ENCODE assay signal across 23 cellular contexts in genomic region chr7:138212314-138212713, GRCh38.
"Had no signal": no experiment of that assay in that cellular context is flagged by ENCODE, and none has a peak within 500 bp of the region (broad histone marks: within the 10 kb centered on the region; RNA-seq: fewer than 3 reads in every experiment).

No MANE protein-coding gene starts in this region.

- H3K36me3 ChIP-seq: gastroesophageal sphincter, heart left ventricle, right lobe of liver, vagina had no signal

- DNase-seq: activated CD4-positive, alpha-beta memory T cell treated with anti-CD3 and anti-CD28 coated beads for 36 hours; activated CD4-positive, alpha-beta T cell treated with anti-CD3 and anti-CD28 coated beads for 4 hours; activated CD4-positive, CD25-positive, alpha-beta regulatory T cell; activated naive CD4-positive, alpha-beta T cell treated with Interleukin-2 at 50 U/mL for 16 hours; activated naive CD8-positive, alpha-beta T cell treated with anti-CD3 and anti-CD28 coated beads for 36 hours; activated T-cell treated with anti-CD3 and anti-CD28 coated beads, Interleukin-2, amount 50 U/mL, for 48 hours; amygdala; cerebellar nuclear complex; heart left ventricle; islet precursor cell; left cardiac atrium; right lobe of liver; stimulated activated CD4-positive, alpha-beta T cell treated with anti-CD3 and anti-CD28 coated beads, Interleukin-15, amount 100 ng/mL, for 24 hours; T1000; testis; trophoblast cell had no signal

- ATAC-seq: gastroesophageal sphincter; heart left ventricle; left cardiac atrium; natural killer cell treated with Interleukin-12 subunit alpha and Interleukin-12 subunit beta and Interleukin-15 and Interleukin-18, amount 100 ng/mL, for 72 hours; stimulated activated memory B cell treated with anti-CD40 and anti-IgM and Interleukin-4, amounts not matched to agents 10 μg/mL and 1 μg/mL and 100 μg/mL, for 72 hours had no signal

- H3K27me3 Mint-ChIP-seq: activated naive CD8-positive, alpha-beta T cell treated with anti-CD3 and anti-CD28 coated beads for 36 hours; stimulated activated memory B cell treated with anti-CD40 and anti-IgM and Interleukin-4, amounts not matched to agents 10 μg/mL and 1 μg/mL and 100 μg/mL, for 72 hours had no signal

- H3K27me3 ChIP-seq: gastroesophageal sphincter, heart left ventricle, right lobe of liver, testis, vagina had no signal

- H3K36me3 Mint-ChIP-seq: activated CD4-positive, alpha-beta memory T cell treated with anti-CD3 and anti-CD28 coated beads for 36 hours; activated naive CD8-positive, alpha-beta T cell treated with anti-CD3 and anti-CD28 coated beads for 36 hours; natural killer cell treated with Interleukin-12 subunit alpha and Interleukin-12 subunit beta and Interleukin-15 and Interleukin-18, amount 100 ng/mL, for 72 hours; stimulated activated memory B cell treated with anti-CD40 and anti-IgM and Interleukin-4, amounts not matched to agents 10 μg/mL and 1 μg/mL and 100 μg/mL, for 72 hours had no signal

- H3K9me3 Mint-ChIP-seq: activated CD4-positive, alpha-beta memory T cell treated with anti-CD3 and anti-CD28 coated beads for 36 hours; activated naive CD8-positive, alpha-beta T cell treated with anti-CD3 and anti-CD28 coated beads for 36 hours had no signal

- H3K4me3 Mint-ChIP-seq: activated CD4-positive, alpha-beta memory T cell treated with anti-CD3 and anti-CD28 coated beads for 36 hours; activated naive CD8-positive, alpha-beta T cell treated with anti-CD3 and anti-CD28 coated beads for 36 hours; natural killer cell treated with Interleukin-12 subunit alpha and Interleukin-12 subunit beta and Interleukin-15 and Interleukin-18, amount 100 ng/mL, for 72 hours; stimulated activated memory B cell treated with anti-CD40 and anti-IgM and Interleukin-4, amounts not matched to agents 10 μg/mL and 1 μg/mL and 100 μg/mL, for 72 hours had no signal

- H3K27ac ChIP-seq: coronary artery, epithelial cell of prostate, gastroesophageal sphincter, heart left ventricle, right lobe of liver, testis, vagina had no signal

- H3K4me1 ChIP-seq: gastroesophageal sphincter, heart left ventricle, testis, vagina had no signal

- H3K4me1 Mint-ChIP-seq: activated naive CD8-positive, alpha-beta T cell treated with anti-CD3 and anti-CD28 coated beads for 36 hours; stimulated activated memory B cell treated with anti-CD40 and anti-IgM and Interleukin-4, amounts not matched to agents 10 μg/mL and 1 μg/mL and 100 μg/mL, for 72 hours had no signal

- H3K4me2 ChIP-seq: smooth muscle cell had no signal

- H3K27ac Mint-ChIP-seq: activated CD4-positive, alpha-beta memory T cell treated with anti-CD3 and anti-CD28 coated beads for 36 hours; activated naive CD8-positive, alpha-beta T cell treated with anti-CD3 and anti-CD28 coated beads for 36 hours; natural killer cell treated with Interleukin-12 subunit alpha and Interleukin-12 subunit beta and Interleukin-15 and Interleukin-18, amount 100 ng/mL, for 72 hours; stimulated activated memory B cell treated with anti-CD40 and anti-IgM and Interleukin-4, amounts not matched to agents 10 μg/mL and 1 μg/mL and 100 μg/mL, for 72 hours had no signal

- H3K4me3 ChIP-seq: coronary artery, gastroesophageal sphincter, heart left ventricle, right lobe of liver, smooth muscle cell, testis, vagina had no signal

- H3K9me3 ChIP-seq: gastroesophageal sphincter, right lobe of liver, testis, vagina had no signal
